ENCODE assay signal across 2 cellular contexts in the genomic region with DNA sequence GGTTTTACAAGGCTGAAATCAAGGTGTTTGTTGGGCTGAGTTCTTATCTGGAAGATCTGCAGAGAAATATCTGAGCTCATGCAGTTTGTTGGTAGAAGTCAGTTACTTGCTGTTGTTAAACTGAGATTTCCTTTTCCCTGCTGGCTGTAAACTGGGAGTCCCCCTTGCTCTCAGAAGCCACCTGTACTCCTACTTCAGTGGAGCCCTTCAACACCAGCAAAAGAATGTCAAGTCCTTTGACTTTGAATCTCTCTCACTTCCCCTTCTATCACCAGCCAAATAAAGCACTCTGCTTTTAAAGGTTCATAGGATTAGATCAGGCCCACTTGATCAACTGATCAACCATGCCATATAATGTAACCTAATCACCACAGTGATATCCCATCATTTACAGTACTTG.
TF ChIP-seq lines count a peak whose summit lies in the region.

No MANE protein-coding gene starts in this region.

TF ChIP-seq in GM23338, 12 proteins besides CTCF, POLR2A, EP300 and RAD21 (continued from another document):
- TF ChIP-seq, protein P1, sequence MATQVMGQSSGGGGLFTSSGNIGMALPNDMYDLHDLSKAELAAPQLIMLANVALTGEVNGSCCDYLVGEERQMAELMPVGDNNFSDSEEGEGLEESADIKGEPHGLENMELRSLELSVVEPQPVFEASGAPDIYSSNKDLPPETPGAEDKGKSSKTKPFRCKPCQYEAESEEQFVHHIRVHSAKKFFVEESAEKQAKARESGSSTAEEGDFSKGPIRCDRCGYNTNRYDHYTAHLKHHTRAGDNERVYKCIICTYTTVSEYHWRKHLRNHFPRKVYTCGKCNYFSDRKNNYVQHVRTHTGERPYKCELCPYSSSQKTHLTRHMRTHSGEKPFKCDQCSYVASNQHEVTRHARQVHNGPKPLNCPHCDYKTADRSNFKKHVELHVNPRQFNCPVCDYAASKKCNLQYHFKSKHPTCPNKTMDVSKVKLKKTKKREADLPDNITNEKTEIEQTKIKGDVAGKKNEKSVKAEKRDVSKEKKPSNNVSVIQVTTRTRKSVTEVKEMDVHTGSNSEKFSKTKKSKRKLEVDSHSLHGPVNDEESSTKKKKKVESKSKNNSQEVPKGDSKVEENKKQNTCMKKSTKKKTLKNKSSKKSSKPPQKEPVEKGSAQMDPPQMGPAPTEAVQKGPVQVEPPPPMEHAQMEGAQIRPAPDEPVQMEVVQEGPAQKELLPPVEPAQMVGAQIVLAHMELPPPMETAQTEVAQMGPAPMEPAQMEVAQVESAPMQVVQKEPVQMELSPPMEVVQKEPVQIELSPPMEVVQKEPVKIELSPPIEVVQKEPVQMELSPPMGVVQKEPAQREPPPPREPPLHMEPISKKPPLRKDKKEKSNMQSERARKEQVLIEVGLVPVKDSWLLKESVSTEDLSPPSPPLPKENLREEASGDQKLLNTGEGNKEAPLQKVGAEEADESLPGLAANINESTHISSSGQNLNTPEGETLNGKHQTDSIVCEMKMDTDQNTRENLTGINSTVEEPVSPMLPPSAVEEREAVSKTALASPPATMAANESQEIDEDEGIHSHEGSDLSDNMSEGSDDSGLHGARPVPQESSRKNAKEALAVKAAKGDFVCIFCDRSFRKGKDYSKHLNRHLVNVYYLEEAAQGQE (IDR thresholded peaks at IDR 0.05; ENCODE audit: unreplicated experiment): no peak
- TF ChIP-seq, protein P2, sequence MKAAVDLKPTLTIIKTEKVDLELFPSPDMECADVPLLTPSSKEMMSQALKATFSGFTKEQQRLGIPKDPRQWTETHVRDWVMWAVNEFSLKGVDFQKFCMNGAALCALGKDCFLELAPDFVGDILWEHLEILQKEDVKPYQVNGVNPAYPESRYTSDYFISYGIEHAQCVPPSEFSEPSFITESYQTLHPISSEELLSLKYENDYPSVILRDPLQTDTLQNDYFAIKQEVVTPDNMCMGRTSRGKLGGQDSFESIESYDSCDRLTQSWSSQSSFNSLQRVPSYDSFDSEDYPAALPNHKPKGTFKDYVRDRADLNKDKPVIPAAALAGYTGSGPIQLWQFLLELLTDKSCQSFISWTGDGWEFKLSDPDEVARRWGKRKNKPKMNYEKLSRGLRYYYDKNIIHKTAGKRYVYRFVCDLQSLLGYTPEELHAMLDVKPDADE (IDR thresholded peaks at IDR 0.05): no peak
- TF ChIP-seq EZH2 (IDR thresholded peaks at IDR 0.05; ENCODE audit: low read depth, unreplicated experiment) (no peak), POLR2AphosphoS5 (IDR thresholded peaks at IDR 0.05; ENCODE audit: low read depth) (no peak), ZNF114 (CRISPR knock-in tag; IDR thresholded peaks at IDR 0.05) (no peak), JUNB (IDR thresholded peaks at IDR 0.05; ENCODE audit: unreplicated experiment) (no peak), ZNF331 (CRISPR knock-in tag; IDR thresholded peaks at IDR 0.05; ENCODE audit: low read depth) (no peak), STAT1 (IDR thresholded peaks at IDR 0.05; ENCODE audit: unreplicated experiment) (no peak)
- TF ChIP-seq, protein P3, sequence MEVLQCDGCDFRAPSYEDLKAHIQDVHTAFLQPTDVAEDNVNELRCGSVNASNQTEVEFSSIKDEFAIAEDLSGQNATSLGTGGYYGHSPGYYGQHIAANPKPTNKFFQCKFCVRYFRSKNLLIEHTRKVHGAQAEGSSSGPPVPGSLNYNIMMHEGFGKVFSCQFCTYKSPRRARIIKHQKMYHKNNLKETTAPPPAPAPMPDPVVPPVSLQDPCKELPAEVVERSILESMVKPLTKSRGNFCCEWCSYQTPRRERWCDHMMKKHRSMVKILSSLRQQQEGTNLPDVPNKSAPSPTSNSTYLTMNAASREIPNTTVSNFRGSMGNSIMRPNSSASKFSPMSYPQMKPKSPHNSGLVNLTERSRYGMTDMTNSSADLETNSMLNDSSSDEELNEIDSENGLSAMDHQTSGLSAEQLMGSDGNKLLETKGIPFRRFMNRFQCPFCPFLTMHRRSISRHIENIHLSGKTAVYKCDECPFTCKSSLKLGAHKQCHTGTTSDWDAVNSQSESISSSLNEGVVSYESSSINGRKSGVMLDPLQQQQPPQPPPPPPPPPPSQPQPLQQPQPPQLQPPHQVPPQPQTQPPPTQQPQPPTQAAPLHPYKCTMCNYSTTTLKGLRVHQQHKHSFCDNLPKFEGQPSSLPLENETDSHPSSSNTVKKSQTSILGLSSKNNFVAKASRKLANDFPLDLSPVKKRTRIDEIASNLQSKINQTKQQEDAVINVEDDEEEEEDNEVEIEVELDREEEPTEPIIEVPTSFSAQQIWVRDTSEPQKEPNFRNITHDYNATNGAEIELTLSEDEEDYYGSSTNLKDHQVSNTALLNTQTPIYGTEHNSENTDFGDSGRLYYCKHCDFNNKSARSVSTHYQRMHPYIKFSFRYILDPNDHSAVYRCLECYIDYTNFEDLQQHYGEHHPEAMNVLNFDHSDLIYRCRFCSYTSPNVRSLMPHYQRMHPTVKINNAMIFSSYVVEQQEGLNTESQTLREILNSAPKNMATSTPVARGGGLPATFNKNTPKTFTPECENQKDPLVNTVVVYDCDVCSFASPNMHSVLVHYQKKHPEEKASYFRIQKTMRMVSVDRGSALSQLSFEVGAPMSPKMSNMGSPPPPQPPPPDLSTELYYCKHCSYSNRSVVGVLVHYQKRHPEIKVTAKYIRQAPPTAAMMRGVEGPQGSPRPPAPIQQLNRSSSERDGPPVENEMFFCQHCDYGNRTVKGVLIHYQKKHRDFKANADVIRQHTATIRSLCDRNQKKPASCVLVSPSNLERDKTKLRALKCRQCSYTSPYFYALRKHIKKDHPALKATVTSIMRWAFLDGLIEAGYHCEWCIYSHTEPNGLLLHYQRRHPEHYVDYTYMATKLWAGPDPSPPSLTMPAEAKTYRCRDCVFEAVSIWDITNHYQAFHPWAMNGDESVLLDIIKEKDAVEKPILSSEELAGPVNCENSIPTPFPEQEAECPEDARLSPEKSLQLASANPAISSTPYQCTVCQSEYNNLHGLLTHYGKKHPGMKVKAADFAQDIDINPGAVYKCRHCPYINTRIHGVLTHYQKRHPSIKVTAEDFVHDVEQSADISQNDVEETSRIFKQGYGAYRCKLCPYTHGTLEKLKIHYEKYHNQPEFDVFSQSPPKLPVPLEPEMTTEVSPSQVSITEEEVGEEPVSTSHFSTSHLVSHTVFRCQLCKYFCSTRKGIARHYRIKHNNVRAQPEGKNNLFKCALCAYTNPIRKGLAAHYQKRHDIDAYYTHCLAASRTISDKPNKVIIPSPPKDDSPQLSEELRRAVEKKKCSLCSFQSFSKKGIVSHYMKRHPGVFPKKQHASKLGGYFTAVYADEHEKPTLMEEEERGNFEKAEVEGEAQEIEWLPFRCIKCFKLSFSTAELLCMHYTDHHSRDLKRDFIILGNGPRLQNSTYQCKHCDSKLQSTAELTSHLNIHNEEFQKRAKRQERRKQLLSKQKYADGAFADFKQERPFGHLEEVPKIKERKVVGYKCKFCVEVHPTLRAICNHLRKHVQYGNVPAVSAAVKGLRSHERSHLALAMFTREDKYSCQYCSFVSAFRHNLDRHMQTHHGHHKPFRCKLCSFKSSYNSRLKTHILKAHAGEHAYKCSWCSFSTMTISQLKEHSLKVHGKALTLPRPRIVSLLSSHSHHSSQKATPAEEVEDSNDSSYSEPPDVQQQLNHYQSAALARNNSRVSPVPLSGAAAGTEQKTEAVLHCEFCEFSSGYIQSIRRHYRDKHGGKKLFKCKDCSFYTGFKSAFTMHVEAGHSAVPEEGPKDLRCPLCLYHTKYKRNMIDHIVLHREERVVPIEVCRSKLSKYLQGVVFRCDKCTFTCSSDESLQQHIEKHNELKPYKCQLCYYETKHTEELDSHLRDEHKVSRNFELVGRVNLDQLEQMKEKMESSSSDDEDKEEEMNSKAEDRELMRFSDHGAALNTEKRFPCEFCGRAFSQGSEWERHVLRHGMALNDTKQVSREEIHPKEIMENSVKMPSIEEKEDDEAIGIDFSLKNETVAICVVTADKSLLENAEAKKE (CRISPR knock-in tag; IDR thresholded peaks at IDR 0.05): no peak; the same call in 1 of the 2 replicates

TF ChIP-seq in H1, 55 proteins besides CTCF, POLR2A, EP300 and RAD21 (continued from another document):
- no peak for TF ChIP-seq CEBPB (IDR thresholded peaks at IDR 0.05; ENCODE audit: low read depth, low read length)
